In genomic region chr20:5168582-5169396, GRCh38 we compare ENCODE assay signal across 8 cellular contexts. TPM values are rescaled to one million over a fixed set of nuclear protein-coding genes. Genes with fewer than 3 reads are reported as not detected.
DNase-seq lines count a peak whose midpoint lies in the region; ATAC-seq and TF ChIP-seq lines count a peak whose summit lies in the region.

No MANE protein-coding gene starts in this region.

- peaks cover 0 to 33% (median 1%) of the 10 kb centered on the region in 3 donors for H3K36me3 Mint-ChIP-seq in CD8-positive, alpha-beta memory T cell
- peaks cover 3% of the 10 kb centered on the region for H3K36me3 Mint-ChIP-seq in activated CD8-positive, alpha-beta T cell treated with anti-CD3 and anti-CD28 coated beads, Interleukin-2, amount 10 ng/mL, durations not matched to agents 7 days and 5 days (ENCODE audit: low read depth)

- no peaks in the 10 kb centered on the region for H3K36me3 ChIP-seq in CD8-positive, alpha-beta memory T cell (ENCODE audit: insufficient read depth, low read length)
- H3K36me3 ChIP-seq in vagina: peaks cover 0 to 8% of the 10 kb centered on the region in 2 donors

- peaks cover 0 to 1% of the 10 kb centered on the region in 2 donors for H3K27me3 Mint-ChIP-seq in CD8-positive, alpha-beta memory T cell
- H3K27me3 Mint-ChIP-seq in activated CD8-positive, alpha-beta T cell treated with anti-CD3 and anti-CD28 coated beads, Interleukin-2, amount 10 ng/mL, durations not matched to agents 7 days and 5 days (ENCODE audit: low read depth): no peaks in the 10 kb centered on the region

- no peak overlapping the region for H3K4me3 ChIP-seq in CD8-positive, alpha-beta memory T cell (ENCODE audit: low read length)
- no peak overlapping the region for H3K4me3 ChIP-seq in vagina

- TF ChIP-seq CTCF in vagina (IDR thresholded peaks at IDR 0.05): no peak

- H3K4me1 Mint-ChIP-seq in CD8-positive, alpha-beta memory T cell: peaks cover 64 to 96% (median 78%) of the 10 kb centered on the region in 3 donors
- H3K4me1 Mint-ChIP-seq in activated CD8-positive, alpha-beta T cell treated with anti-CD3 and anti-CD28 coated beads, Interleukin-2, amount 10 ng/mL, durations not matched to agents 7 days and 5 days (ENCODE audit: low read depth): peaks cover 52% of the 10 kb centered on the region

- peak in 2 of 5 donors; percentile 1 to 6 for DNase-seq in CD8-positive, alpha-beta memory T cell
- DNase-seq in M059J (ENCODE audit: low read depth) (peak; percentile 72), iPS-NIHi11 (ENCODE audit: low spot score) (peak; percentile 57), vagina (ENCODE audit: extremely low spot score in 2 of 2) (no peak), C1 segment of cervical spinal cord (lab: John Stamatoyannopoulos, UW) (no peak), globus pallidus (ENCODE audit: low spot score) (no peak)
- no peak for DNase-seq in activated CD8-positive, alpha-beta T cell treated with anti-CD3 and anti-CD28 coated beads, Interleukin-2, amount 10 ng/mL, durations not matched to agents 7 days and 5 days

- peak; percentile 35 for ATAC-seq in activated CD8-positive, alpha-beta T cell treated with anti-CD3 and anti-CD28 coated beads, Interleukin-2, amount 10 ng/mL, durations not matched to agents 7 days and 5 days
- ATAC-seq in GM19397 (IDR thresholded peaks at IDR 0.05; ENCODE audit: unreplicated experiment): no peak

- intact Hi-C loops in vagina (cut with DNase I): no loop called here

- CTCF ChIA-PET in CD8-positive, alpha-beta memory T cell (lab: Charles Lee): interaction anchor here (1.7 kb wide), 1 partner anchor 42 kb away, joined by 6 read pairs; the partner anchor contains the start of gene CDS2
- CTCF ChIA-PET in activated CD8-positive, alpha-beta T cell treated with anti-CD3 and anti-CD28 coated beads, Interleukin-2, amount 10 ng/mL, durations not matched to agents 7 days and 5 days (lab: Charles Lee): interaction anchor here (0.8 to 2.4 kb wide), 7 partner anchors 21 to 112 kb away, joined by 3 to 9 read pairs (median 4); partner anchors contain the start of gene CDS2

- H3K9me3 Mint-ChIP-seq in CD8-positive, alpha-beta memory T cell: no peaks in the 10 kb centered on the region
- H3K9me3 Mint-ChIP-seq in activated CD8-positive, alpha-beta T cell treated with anti-CD3 and anti-CD28 coated beads, Interleukin-2, amount 10 ng/mL, durations not matched to agents 7 days and 5 days (ENCODE audit: insufficient read depth): no peaks in the 10 kb centered on the region

- no peaks in the 10 kb centered on the region for H3K9me3 ChIP-seq in CD8-positive, alpha-beta memory T cell (ENCODE audit: low read length)
- H3K9me3 ChIP-seq in vagina: no peaks in the 10 kb centered on the region

- H3K27ac ChIP-seq in CD8-positive, alpha-beta memory T cell (ENCODE audit: low read depth, low read length): no peak overlapping the region
- H3K27ac ChIP-seq in vagina: peak overlapping the region; percentile 46

- H3K4me3 Mint-ChIP-seq in CD8-positive, alpha-beta memory T cell: peak overlapping the region in 5 of 7 donors; percentile 23 to 73 (median 32)
- no peak overlapping the region for H3K4me3 Mint-ChIP-seq in activated CD8-positive, alpha-beta T cell treated with anti-CD3 and anti-CD28 coated beads, Interleukin-2, amount 10 ng/mL, durations not matched to agents 7 days and 5 days

- H3K27me3 ChIP-seq in CD8-positive, alpha-beta memory T cell (ENCODE audit: insufficient read depth, low read length, poor library complexity, severe bottlenecking): no peaks in the 10 kb centered on the region
- no peaks in the 10 kb centered on the region for H3K27me3 ChIP-seq in vagina

- H3K4me1 ChIP-seq in CD8-positive, alpha-beta memory T cell (ENCODE audit: insufficient read depth, low read length): peaks cover 26% of the 10 kb centered on the region
- H3K4me1 ChIP-seq in vagina: peaks cover 76% of the 10 kb centered on the region

- POLR2A ChIA-PET in CD8-positive, alpha-beta memory T cell (lab: Charles Lee): no interaction called here
- POLR2A ChIA-PET in activated CD8-positive, alpha-beta T cell treated with anti-CD3 and anti-CD28 coated beads, Interleukin-2, amount 10 ng/mL, durations not matched to agents 7 days and 5 days (lab: Charles Lee): interaction anchor here (0.6 to 1.2 kb wide), 4 partner anchors 10 to 48 kb away, joined by 3 to 5 read pairs (median 3); partner anchors contain the start of gene CDS2

- TF ChIP-seq POLR2A in vagina (IDR thresholded peaks at IDR 0.05): no peak

- H3K27ac Mint-ChIP-seq in CD8-positive, alpha-beta memory T cell: peak overlapping the region; percentile 68 to 96 (median 84)
- peak overlapping the region; percentile 71 for H3K27ac Mint-ChIP-seq in activated CD8-positive, alpha-beta T cell treated with anti-CD3 and anti-CD28 coated beads, Interleukin-2, amount 10 ng/mL, durations not matched to agents 7 days and 5 days

RNA-seq across cellular contexts. Expression of gene CDS2, which starts 42.0 kb away (rescaled TPM):
- 10 to 100 TPM; 55.3 to 57.3 TPM for total RNA-seq in CD8-positive, alpha-beta memory T cell
- 48.3 TPM for polyA plus RNA-seq in CD8-positive, alpha-beta memory T cell
- total RNA-seq in M059J (2014; rRNA removed; shearing (Covaris generic)): 25.8 and 42.0 TPM in 2 replicates
- 10 to 100 TPM; 56.2 to 58.3 TPM for total RNA-seq in activated CD8-positive, alpha-beta T cell treated with anti-CD3 and anti-CD28 coated beads, Interleukin-2, amount 10 ng/mL, durations not matched to agents 7 days and 5 days
- 24.8 TPM for total RNA-seq in vagina

RNA-seq across cellular contexts. Expression of gene PCNA, which starts 49.0 kb away (rescaled TPM):
- 100 to 1,000 TPM; 654 to 662 TPM for total RNA-seq in CD8-positive, alpha-beta memory T cell
- 58.4 TPM for polyA plus RNA-seq in CD8-positive, alpha-beta memory T cell
- total RNA-seq in M059J (2014; rRNA removed; shearing (Covaris generic)): 800 and 803 TPM in 2 replicates
- 100 to 1,000 TPM; 607 to 613 TPM for total RNA-seq in activated CD8-positive, alpha-beta T cell treated with anti-CD3 and anti-CD28 coated beads, Interleukin-2, amount 10 ng/mL, durations not matched to agents 7 days and 5 days
- total RNA-seq in vagina: 42.2 TPM

RNA-seq across cellular contexts. Expression of gene TMEM230, which starts 55.9 kb away (rescaled TPM):
- total RNA-seq in CD8-positive, alpha-beta memory T cell: 10 to 100 TPM; 86.4 to 87.8 TPM
- 250 TPM for polyA plus RNA-seq in CD8-positive, alpha-beta memory T cell
- total RNA-seq in M059J (2014; rRNA removed; shearing (Covaris generic)): 303 and 326 TPM in 2 replicates
- 10 to 100 TPM; 76.7 to 77.9 TPM for total RNA-seq in activated CD8-positive, alpha-beta T cell treated with anti-CD3 and anti-CD28 coated beads, Interleukin-2, amount 10 ng/mL, durations not matched to agents 7 days and 5 days
- 58.9 TPM for total RNA-seq in vagina

Comparison
In these comparisons a context has a peak if more than half of its experiments do, and no peak if none do; other contexts are left out.
1. DNase-seq: peak in M059J (single experiment) and iPS-NIHi11 (single experiment); none in activated CD8-positive, alpha-beta T cell treated with anti-CD3 and anti-CD28 coated beads, Interleukin-2, amount 10 ng/mL, durations not matched to agents 7 days and 5 days (single experiment), vagina (0 of 2), C1 segment of cervical spinal cord (0 of 14) and globus pallidus (single experiment).
2. RNA of gene PCNA, which starts 49.0 kb away (total RNA-seq): 800 to 803 TPM in M059J, 654 to 662 TPM in CD8-positive, alpha-beta memory T cell and 607 to 613 TPM in activated CD8-positive, alpha-beta T cell treated with anti-CD3 and anti-CD28 coated beads, Interleukin-2, amount 10 ng/mL, durations not matched to agents 7 days and 5 days; 42.2 TPM in vagina (single experiment); every median in the first group is over 10 times any median in the second.